In genomic region chr4:153486281-153487151, GRCh38 we compare ENCODE assay signal across 1 cellular context.
TF ChIP-seq lines count a peak whose summit lies in the region.

No MANE protein-coding gene starts in this region.

TF ChIP-seq in HepG2, 621 proteins besides CTCF, POLR2A, EP300 and RAD21 (continued from another document):
- no peak for TF ChIP-seq KAT7 (CRISPR knock-in tag; IDR thresholded peaks at IDR 0.05; ENCODE audit: borderline replicate concordance)
- peak; percentile 34 for TF ChIP-seq FOSL2 (CRISPR knock-in tag; IDR thresholded peaks at IDR 0.05)
- TF ChIP-seq GFI1 (CRISPR knock-in tag; IDR thresholded peaks at IDR 0.05; ENCODE audit: borderline replicate concordance) = no peak
- peak; percentile 71 for TF ChIP-seq ZNF263 (CRISPR knock-in tag; IDR thresholded peaks at IDR 0.05)
